Comparison of ENCODE assay signal across 8 cellular contexts in genomic region chr9:89555426-89556375, GRCh38. TPM values are rescaled to one million over a fixed set of nuclear protein-coding genes. Genes with fewer than 3 reads are reported as not detected.
DNase-seq lines count a peak whose midpoint lies in the region; ATAC-seq, FAIRE-seq and TF ChIP-seq lines count a peak whose summit lies in the region.

No MANE protein-coding gene starts in this region.

- peak overlapping the region; percentile 64 to 74 for H3K27ac ChIP-seq in kidney (ENCODE audit: low read depth in 2 of 2, low read length in 2 of 2)

- H3K4me1 ChIP-seq in kidney (ENCODE audit: control insufficient read depth in 1 of 2, insufficient read depth in 1 of 2, low read depth in 1 of 2, low read length in 2 of 2), result peaks cover 39% of the 10 kb centered on the region in 2 donors

- H3K9ac ChIP-seq in kidney (ENCODE audit: low read length in 2 of 2), result no peak overlapping the region

- intact Hi-C loops in kidney (cut with DNase I), result no loop called here
- intact Hi-C loops in Right ventricle myocardium superior (cut with DNase I), result no loop called here

- DNase-seq in NCI-H82 treated with DMSO at 0.1 percent for 48 hours (lab: John Stamatoyannopoulos, UW; ENCODE audit: unreplicated experiment) (peak; percentile 53), kidney (no peak), cerebellar nuclear complex (lab: John Stamatoyannopoulos, UW) (no peak), Right ventricle myocardium superior (no peak), NCI-H2227 treated with DMSO at 0.1 percent for 48 hours (lab: John Stamatoyannopoulos, UW) (no peak), left lobe of liver (ENCODE audit: low spot score) (no peak)

- no peaks in the 10 kb centered on the region for H3K36me3 ChIP-seq in kidney (ENCODE audit: control insufficient read depth in 1 of 2, insufficient read depth in 2 of 2, low read length in 2 of 2)

- ATAC-seq in GM21717 (IDR thresholded peaks at IDR 0.05; ENCODE audit: unreplicated experiment) (peak; percentile 54), Right ventricle myocardium superior (ENCODE audit: poor library complexity) (no peak), left lobe of liver (no peak)

- FAIRE-seq in kidney (lab: Jason Lieb, UNC), result no peak

- H3K4me3 ChIP-seq in GM08714 (ENCODE audit: low read length) (peak overlapping the region; percentile 5; the same call in 1 of the 2 replicates), kidney (ENCODE audit: low read length in 2 of 2) (peak overlapping the region in 1 of 2 donors; percentile 23)

- no peak for TF ChIP-seq CTCF in kidney (IDR thresholded peaks at IDR 0.05; ENCODE audit: borderline replicate concordance, extremely low read depth, insufficient read depth)

- H3K9me3 ChIP-seq in kidney (ENCODE audit: control insufficient read depth in 1 of 2, low read length in 2 of 2), result no peaks in the 10 kb centered on the region

RNA-seq across cellular contexts. Expression of gene GADD45G, which starts 49.1 kb away (rescaled TPM):
- total RNA-seq in kidney (7.3 TPM), Right ventricle myocardium superior (48.9 TPM), left lobe of liver (17.5 TPM)
- 48.4 TPM for polyA plus RNA-seq in kidney (ENCODE audit: insufficient read depth, low read depth, low replicate concordance)

RNA-seq across cellular contexts. Expression of gene SEMA4D, which starts 57.8 kb away (rescaled TPM):
- total RNA-seq in kidney (147 TPM), Right ventricle myocardium superior (18.7 TPM), left lobe of liver (3.9 TPM)
- polyA plus RNA-seq in kidney (ENCODE audit: insufficient read depth, low read depth, low replicate concordance), result 18.9 TPM
